In the genomic region with DNA sequence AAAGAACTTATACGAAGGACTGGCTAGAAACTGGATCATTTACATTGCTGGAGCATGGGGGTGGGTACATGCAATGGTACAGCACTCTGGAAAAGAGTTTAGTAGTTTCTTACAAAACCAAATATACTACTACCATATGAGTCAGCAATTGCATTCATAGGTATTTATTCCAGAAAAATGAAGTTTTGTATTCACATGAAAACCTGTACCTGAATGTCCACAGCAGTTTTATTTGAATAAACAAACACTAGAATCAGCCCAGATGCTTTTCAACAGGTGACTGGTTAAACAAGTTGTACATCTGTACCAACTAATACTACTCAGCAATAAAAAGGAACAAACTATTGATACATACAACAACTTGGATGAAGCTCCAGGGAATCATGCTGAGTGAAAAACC, we compare ENCODE assay signal across 26 cellular contexts. TPM values are rescaled to one million over a fixed set of nuclear protein-coding genes. Genes with fewer than 3 reads are reported as not detected.
"Had no signal": no experiment of that assay in that cellular context is flagged by ENCODE, and none has a peak within 500 bp of the region (broad histone marks: within the 10 kb centered on the region; RNA-seq: fewer than 3 reads in every experiment).

No MANE protein-coding gene starts in this region.

- H3K4me1 ChIP-seq: foreskin keratinocyte, neural progenitor cell had no signal

- H3K27me3 ChIP-seq: thyroid gland had no signal

- H3K4me3 ChIP-seq: heart left ventricle, neural progenitor cell, psoas muscle, sigmoid colon, smooth muscle cell, thyroid gland, upper lobe of left lung had no signal

- H3K9me3 ChIP-seq: heart left ventricle, psoas muscle, sigmoid colon, thyroid gland, upper lobe of left lung had no signal

- H3K27ac ChIP-seq: foreskin keratinocyte, heart left ventricle, neural progenitor cell, parathyroid adenoma, psoas muscle, sigmoid colon, thyroid gland had no signal

- H3K36me3 ChIP-seq: heart left ventricle, neural progenitor cell, sigmoid colon, thyroid gland, upper lobe of left lung had no signal

- H3K9ac ChIP-seq: neural progenitor cell, parathyroid adenoma had no signal

- FAIRE-seq: bronchial epithelial cell had no signal

- DNase-seq: activated CD4-positive, alpha-beta T cell treated with anti-CD3 and anti-CD28 coated beads for 1 hour; activated CD4-positive, alpha-beta T cell treated with anti-CD3 and anti-CD28 coated beads, Interleukin-2, amount 10 ng/mL, durations not matched to agents 7 days and 5 days; activated CD8-positive, alpha-beta T cell treated with anti-CD3 and anti-CD28 coated beads for 36 hours; activated naive CD4-positive, alpha-beta T cell; activated T-cell treated with anti-CD3 and anti-CD28 coated beads, Interleukin-2, amount 50 U/mL, for 4 hours; anterior cingulate cortex; endodermal cell; foreskin keratinocyte; heart left ventricle; hypothalamus; immature natural killer cell; natural killer cell; occipital lobe; psoas muscle; sigmoid colon; stimulated activated CD4-positive, alpha-beta T cell treated with anti-CD3 and anti-CD28 coated beads, Interleukin-1b, Interleukin-23, amount 100 ng/mL, for 48 hours; stimulated activated CD4-positive, alpha-beta T cell treated with anti-CD3 and anti-CD28 coated beads, Interleukin-4, amount 100 ng/mL, for 4 hours; stimulated activated CD8-positive, alpha-beta memory T cell treated with anti-CD3 and anti-CD28 coated beads, Interleukin-4, amount 100 ng/mL, for 48 hours; stimulated activated naive CD8-positive, alpha-beta T cell treated with anti-CD3 and anti-CD28 coated beads, Interleukin-15, amount 100 ng/mL, for 72 hours; substantia nigra; thyroid gland; upper lobe of left lung had no signal

RNA-seq across cellular contexts. Expression of a gene that starts 3.4 kb away (rescaled TPM):
- total RNA-seq: activated CD8-positive, alpha-beta T cell treated with anti-CD3 and anti-CD28 coated beads for 36 hours had no signal
- polyA plus RNA-seq: foreskin keratinocyte, immature natural killer cell had no signal
